ENCODE assay signal across 1 cellular context in the genomic region with DNA sequence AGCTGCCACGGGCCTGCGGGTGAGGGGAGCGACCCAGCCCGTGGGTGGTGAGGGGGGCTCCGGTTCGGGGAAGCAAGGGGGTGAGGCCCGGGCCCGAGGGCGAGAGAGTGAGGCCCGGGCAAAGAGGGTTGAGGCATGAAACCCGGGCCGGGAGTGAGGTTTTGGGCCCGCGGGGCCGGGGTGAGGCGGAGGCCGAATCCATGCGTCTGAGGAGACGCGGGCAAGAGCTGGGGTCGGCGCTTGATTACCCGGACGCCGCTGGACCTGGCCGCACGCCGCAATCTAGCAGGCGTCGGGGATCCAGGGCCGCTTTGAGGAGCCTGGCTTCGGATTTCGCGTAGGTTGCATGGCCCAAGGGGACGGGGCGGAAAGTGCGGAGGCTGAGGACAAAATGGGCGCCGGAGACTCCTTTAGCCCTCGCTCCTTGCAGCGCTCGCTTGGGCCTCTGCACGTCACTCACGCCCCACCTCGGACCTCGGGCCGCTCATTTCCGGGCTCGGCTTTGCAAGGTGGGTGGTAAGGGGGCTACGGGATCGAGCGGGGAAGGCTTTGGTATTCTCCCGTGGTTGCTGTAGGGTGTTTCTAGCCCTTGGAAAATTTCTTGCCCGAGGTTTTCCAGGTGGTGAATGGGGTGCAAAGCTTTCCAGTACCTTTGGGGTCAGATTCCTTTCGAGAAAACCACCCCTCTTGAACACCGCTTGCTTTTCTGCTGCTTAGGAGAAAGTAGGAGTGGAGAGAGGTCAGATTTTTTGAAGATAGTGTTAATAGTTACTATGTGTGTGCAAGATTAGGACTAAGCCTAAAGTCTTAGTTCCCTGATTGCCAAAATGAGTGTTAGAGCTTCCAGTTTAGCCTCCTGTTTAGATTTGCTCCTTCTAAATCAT.
TF ChIP-seq lines count a peak whose summit lies in the region.

No MANE protein-coding gene starts in this region.

TF ChIP-seq in HepG2, 621 proteins besides CTCF, POLR2A, EP300 and RAD21 (continued from another document and continues in another):
- TF ChIP-seq, protein P1, sequence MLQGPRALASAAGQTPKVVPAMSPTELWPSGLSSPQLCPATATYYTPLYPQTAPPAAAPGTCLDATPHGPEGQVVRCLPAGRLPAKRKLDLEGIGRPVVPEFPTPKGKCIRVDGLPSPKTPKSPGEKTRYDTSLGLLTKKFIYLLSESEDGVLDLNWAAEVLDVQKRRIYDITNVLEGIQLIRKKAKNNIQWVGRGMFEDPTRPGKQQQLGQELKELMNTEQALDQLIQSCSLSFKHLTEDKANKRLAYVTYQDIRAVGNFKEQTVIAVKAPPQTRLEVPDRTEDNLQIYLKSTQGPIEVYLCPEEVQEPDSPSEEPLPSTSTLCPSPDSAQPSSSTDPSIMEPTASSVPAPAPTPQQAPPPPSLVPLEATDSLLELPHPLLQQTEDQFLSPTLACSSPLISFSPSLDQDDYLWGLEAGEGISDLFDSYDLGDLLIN (CRISPR knock-in tag; IDR thresholded peaks at IDR 0.05; ENCODE audit: borderline replicate concordance), result 0 out of 2 replicates have a peak, but pooled peaks have one; percentile 72
- TF ChIP-seq FOXO1 (CRISPR knock-in tag; IDR thresholded peaks at IDR 0.05) (0 out of 2 replicates have a peak, but pooled peaks have one; percentile 18), RXRB (CRISPR knock-in tag; IDR thresholded peaks at IDR 0.05; ENCODE audit: borderline replicate concordance) (no peak), LCORL (IDR thresholded peaks at IDR 0.05) (0 out of 2 replicates have a peak, but pooled peaks have one; percentile 32), LCORL (CRISPR knock-in tag; IDR thresholded peaks at IDR 0.05) (no peak), HDAC1 (CRISPR knock-in tag; IDR thresholded peaks at IDR 0.05) (peak; percentile 67), SNRNP70 (IDR thresholded peaks at IDR 0.05; ENCODE audit: low read depth, low read length) (no peak), ZNF274 (CRISPR knock-in tag; IDR thresholded peaks at IDR 0.05) (no peak), ZNF414 (CRISPR knock-in tag; IDR thresholded peaks at IDR 0.05) (no peak), XBP1 (CRISPR knock-in tag; IDR thresholded peaks at IDR 0.05) (no peak), SATB2 (CRISPR knock-in tag; IDR thresholded peaks at IDR 0.05) (0 out of 2 replicates have a peak, but pooled peaks have one; percentile 42), SAP130 (CRISPR knock-in tag; IDR thresholded peaks at IDR 0.05; ENCODE audit: low read depth) (peak; percentile 78), ZNF446 (CRISPR knock-in tag; IDR thresholded peaks at IDR 0.05) (0 out of 2 replicates have a peak, but pooled peaks have one; percentile 48), RXRA (CRISPR knock-in tag; IDR thresholded peaks at IDR 0.05) (0 out of 2 replicates have a peak, but pooled peaks have one; percentile 27), TOE1 (CRISPR knock-in tag; IDR thresholded peaks at IDR 0.05) (no peak), IKZF5 (CRISPR knock-in tag; IDR thresholded peaks at IDR 0.05) (peak; percentile 22; the same call in 1 of the 2 replicates), NCOA1 (CRISPR knock-in tag; IDR thresholded peaks at IDR 0.05) (no peak), NFYB (CRISPR knock-in tag; IDR thresholded peaks at IDR 0.05) (no peak), ZNF431 (CRISPR knock-in tag; IDR thresholded peaks at IDR 0.05; ENCODE audit: borderline replicate concordance, low read depth) (no peak), ZFP36 (IDR thresholded peaks at IDR 0.05; ENCODE audit: borderline replicate concordance, low read depth, low read length, partially characterized antibody) (no peak), ZBTB7B (CRISPR knock-in tag; IDR thresholded peaks at IDR 0.05) (0 out of 2 replicates have a peak, but pooled peaks have one; percentile 38), KLF15 (CRISPR knock-in tag; IDR thresholded peaks at IDR 0.05; ENCODE audit: borderline replicate concordance) (no peak), ZNF616 (CRISPR knock-in tag; IDR thresholded peaks at IDR 0.05; ENCODE audit: low read depth) (0 out of 2 replicates have a peak, but pooled peaks have one; percentile 51), ZNF207 (IDR thresholded peaks at IDR 0.05; ENCODE audit: borderline replicate concordance) (no peak), RNF2 (conservative IDR thresholded peaks at IDR 0.05; ENCODE audit: low read depth) (no peak), ZNF292 (CRISPR knock-in tag; IDR thresholded peaks at IDR 0.05; ENCODE audit: borderline replicate concordance, low read depth) (no peak), SP2 (CRISPR knock-in tag; IDR thresholded peaks at IDR 0.05) (no peak), CBX2 (IDR thresholded peaks at IDR 0.05; ENCODE audit: low read depth, low read length) (no peak), CBX2 (CRISPR knock-in tag; IDR thresholded peaks at IDR 0.05; ENCODE audit: low read depth) (no peak), PITX1 (CRISPR knock-in tag; IDR thresholded peaks at IDR 0.05) (peak; percentile 54; the same call in 1 of the 2 replicates), AGO1 (IDR thresholded peaks at IDR 0.05; ENCODE audit: low read depth, low read length, poor library complexity, severe bottlenecking) (peak; percentile 88)
- TF ChIP-seq, protein P2, sequence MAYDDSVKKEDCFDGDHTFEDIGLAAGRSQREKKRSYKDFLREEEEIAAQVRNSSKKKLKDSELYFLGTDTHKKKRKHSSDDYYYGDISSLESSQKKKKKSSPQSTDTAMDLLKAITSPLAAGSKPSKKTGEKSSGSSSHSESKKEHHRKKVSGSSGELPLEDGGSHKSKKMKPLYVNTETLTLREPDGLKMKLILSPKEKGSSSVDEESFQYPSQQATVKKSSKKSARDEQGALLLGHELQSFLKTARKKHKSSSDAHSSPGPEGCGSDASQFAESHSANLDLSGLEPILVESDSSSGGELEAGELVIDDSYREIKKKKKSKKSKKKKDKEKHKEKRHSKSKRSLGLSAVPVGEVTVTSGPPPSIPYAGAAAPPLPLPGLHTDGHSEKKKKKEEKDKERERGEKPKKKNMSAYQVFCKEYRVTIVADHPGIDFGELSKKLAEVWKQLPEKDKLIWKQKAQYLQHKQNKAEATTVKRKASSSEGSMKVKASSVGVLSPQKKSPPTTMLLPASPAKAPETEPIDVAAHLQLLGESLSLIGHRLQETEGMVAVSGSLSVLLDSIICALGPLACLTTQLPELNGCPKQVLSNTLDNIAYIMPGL (CRISPR knock-in tag; IDR thresholded peaks at IDR 0.05; ENCODE audit: borderline replicate concordance in 1 of 2, low read depth in 1 of 2), result 0 out of 4 replicates have a peak, but pooled peaks of 1 of the 2 experiments have one; percentile 21
- TF ChIP-seq, protein P3, sequence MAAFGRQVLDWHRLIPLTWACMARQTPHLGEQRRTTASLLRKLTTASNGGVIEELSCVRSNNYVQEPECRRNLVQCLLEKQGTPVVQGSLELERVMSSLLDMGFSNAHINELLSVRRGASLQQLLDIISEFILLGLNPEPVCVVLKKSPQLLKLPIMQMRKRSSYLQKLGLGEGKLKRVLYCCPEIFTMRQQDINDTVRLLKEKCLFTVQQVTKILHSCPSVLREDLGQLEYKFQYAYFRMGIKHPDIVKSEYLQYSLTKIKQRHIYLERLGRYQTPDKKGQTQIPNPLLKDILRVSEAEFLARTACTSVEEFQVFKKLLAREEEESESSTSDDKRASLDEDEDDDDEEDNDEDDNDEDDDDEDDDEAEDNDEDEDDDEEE (CRISPR knock-in tag; IDR thresholded peaks at IDR 0.05), result no peak
- TF ChIP-seq, protein P4, sequence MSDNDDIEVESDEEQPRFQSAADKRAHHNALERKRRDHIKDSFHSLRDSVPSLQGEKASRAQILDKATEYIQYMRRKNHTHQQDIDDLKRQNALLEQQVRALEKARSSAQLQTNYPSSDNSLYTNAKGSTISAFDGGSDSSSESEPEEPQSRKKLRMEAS (IDR thresholded peaks at IDR 0.05), result 0 out of 2 replicates have a peak, but pooled peaks have one; percentile 52
- TF ChIP-seq, protein P5, sequence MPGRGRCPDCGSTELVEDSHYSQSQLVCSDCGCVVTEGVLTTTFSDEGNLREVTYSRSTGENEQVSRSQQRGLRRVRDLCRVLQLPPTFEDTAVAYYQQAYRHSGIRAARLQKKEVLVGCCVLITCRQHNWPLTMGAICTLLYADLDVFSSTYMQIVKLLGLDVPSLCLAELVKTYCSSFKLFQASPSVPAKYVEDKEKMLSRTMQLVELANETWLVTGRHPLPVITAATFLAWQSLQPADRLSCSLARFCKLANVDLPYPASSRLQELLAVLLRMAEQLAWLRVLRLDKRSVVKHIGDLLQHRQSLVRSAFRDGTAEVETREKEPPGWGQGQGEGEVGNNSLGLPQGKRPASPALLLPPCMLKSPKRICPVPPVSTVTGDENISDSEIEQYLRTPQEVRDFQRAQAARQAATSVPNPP (CRISPR knock-in tag; IDR thresholded peaks at IDR 0.05), result no peak
- TF ChIP-seq, protein P6, sequence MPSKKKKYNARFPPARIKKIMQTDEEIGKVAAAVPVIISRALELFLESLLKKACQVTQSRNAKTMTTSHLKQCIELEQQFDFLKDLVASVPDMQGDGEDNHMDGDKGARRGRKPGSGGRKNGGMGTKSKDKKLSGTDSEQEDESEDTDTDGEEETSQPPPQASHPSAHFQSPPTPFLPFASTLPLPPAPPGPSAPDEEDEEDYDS (CRISPR knock-in tag; IDR thresholded peaks at IDR 0.05), result peak; percentile 14; the same call in 1 of the 2 replicates
- TF ChIP-seq, protein P7, sequence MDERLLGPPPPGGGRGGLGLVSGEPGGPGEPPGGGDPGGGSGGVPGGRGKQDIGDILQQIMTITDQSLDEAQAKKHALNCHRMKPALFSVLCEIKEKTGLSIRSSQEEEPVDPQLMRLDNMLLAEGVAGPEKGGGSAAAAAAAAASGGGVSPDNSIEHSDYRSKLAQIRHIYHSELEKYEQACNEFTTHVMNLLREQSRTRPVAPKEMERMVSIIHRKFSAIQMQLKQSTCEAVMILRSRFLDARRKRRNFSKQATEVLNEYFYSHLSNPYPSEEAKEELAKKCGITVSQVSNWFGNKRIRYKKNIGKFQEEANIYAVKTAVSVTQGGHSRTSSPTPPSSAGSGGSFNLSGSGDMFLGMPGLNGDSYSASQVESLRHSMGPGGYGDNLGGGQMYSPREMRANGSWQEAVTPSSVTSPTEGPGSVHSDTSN (CRISPR knock-in tag; IDR thresholded peaks at IDR 0.05), result peak; percentile 65
- TF ChIP-seq, protein P8, sequence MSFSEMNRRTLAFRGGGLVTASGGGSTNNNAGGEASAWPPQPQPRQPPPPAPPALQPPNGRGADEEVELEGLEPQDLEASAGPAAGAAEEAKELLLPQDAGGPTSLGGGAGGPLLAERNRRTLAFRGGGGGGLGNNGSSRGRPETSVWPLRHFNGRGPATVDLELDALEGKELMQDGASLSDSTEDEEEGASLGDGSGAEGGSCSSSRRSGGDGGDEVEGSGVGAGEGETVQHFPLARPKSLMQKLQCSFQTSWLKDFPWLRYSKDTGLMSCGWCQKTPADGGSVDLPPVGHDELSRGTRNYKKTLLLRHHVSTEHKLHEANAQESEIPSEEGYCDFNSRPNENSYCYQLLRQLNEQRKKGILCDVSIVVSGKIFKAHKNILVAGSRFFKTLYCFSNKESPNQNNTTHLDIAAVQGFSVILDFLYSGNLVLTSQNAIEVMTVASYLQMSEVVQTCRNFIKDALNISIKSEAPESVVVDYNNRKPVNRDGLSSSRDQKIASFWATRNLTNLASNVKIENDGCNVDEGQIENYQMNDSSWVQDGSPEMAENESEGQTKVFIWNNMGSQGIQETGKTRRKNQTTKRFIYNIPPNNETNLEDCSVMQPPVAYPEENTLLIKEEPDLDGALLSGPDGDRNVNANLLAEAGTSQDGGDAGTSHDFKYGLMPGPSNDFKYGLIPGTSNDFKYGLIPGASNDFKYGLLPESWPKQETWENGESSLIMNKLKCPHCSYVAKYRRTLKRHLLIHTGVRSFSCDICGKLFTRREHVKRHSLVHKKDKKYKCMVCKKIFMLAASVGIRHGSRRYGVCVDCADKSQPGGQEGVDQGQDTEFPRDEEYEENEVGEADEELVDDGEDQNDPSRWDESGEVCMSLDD (CRISPR knock-in tag; IDR thresholded peaks at IDR 0.05; ENCODE audit: borderline replicate concordance), result no peak
